ENCODE assay signal across 8 cellular contexts in genomic region chr12:121798807-121799174, GRCh38. TPM values are rescaled to one million over a fixed set of nuclear protein-coding genes. Genes with fewer than 3 reads are reported as not detected.
DNase-seq lines count a peak whose midpoint lies in the region; ATAC-seq, FAIRE-seq and TF ChIP-seq lines count a peak whose summit lies in the region.

No MANE protein-coding gene starts in this region.

- H3K36me3 ChIP-seq in K562 (ENCODE audit: control insufficient read depth, insufficient read depth, low read length): peaks cover 33% of the 10 kb centered on the region
- peaks cover 0 to 9% (median 0%) of the 10 kb centered on the region in 3 donors for H3K36me3 ChIP-seq in tibial nerve

- no peak for FAIRE-seq in K562 (lab: Jason Lieb, UNC)

- no peak for DNase-seq in activated CD8-positive, alpha-beta memory T cell treated with anti-CD3 and anti-CD28 coated beads, Interleukin-2, amount 10 ng/mL, durations not matched to agents 7 days and 5 days
- no peak for DNase-seq in activated CD8-positive, alpha-beta memory T cell treated with anti-CD3 and anti-CD28 coated beads, Interleukin-2, amount 50 U/mL, for 4 hours
- DNase-seq in K562 (ENCODE audit: extremely low read depth in 1 of 4, low spot score in 3 of 4) (no peak), memory B cell (ENCODE audit: low spot score in 2 of 2) (no peak), tibial nerve (ENCODE audit: low spot score in 2 of 2) (no peak), GDM1 (lab: John Stamatoyannopoulos, UW) (no peak), NCI-H1694 treated with DMSO at 0.1 percent for 48 hours (lab: John Stamatoyannopoulos, UW) (no peak)
- DNase-seq in stimulated activated CD4-positive, alpha-beta T cell treated with anti-CD3 and anti-CD28 coated beads, Interleukin-15, amount 100 ng/mL, for 24 hours: no peak

- TF ChIP-seq CTCF in K562 (IDR thresholded peaks at IDR 0.05 in 2 of 3, conservative IDR thresholded peaks at IDR 0.05 in 1 of 3; ENCODE audit: insufficient read depth in 2 of 3, low read depth in 1 of 3, low read length in 3 of 3) (no peak), tibial nerve (IDR thresholded peaks at IDR 0.05) (no peak)

- intact Hi-C loops in K562 (cut with micrococcal nuclease): no loop called here

- no peaks in the 10 kb centered on the region for H3K27me3 ChIP-seq in K562 (ENCODE audit: control insufficient read depth in 2 of 2, insufficient read depth in 2 of 2, low read length in 2 of 2)
- H3K27me3 ChIP-seq in tibial nerve: no peaks in the 10 kb centered on the region

- H3K4me1 Mint-ChIP-seq in activated CD8-positive, alpha-beta memory T cell treated with anti-CD3 and anti-CD28 coated beads, Interleukin-2, amount 10 ng/mL, durations not matched to agents 7 days and 5 days: peaks cover 35% of the 10 kb centered on the region
- H3K4me1 Mint-ChIP-seq in memory B cell: peaks cover 31% of the 10 kb centered on the region

- peak overlapping the region; percentile 92 for H3K27ac Mint-ChIP-seq in activated CD8-positive, alpha-beta memory T cell treated with anti-CD3 and anti-CD28 coated beads, Interleukin-2, amount 10 ng/mL, durations not matched to agents 7 days and 5 days
- no peak overlapping the region for H3K27ac Mint-ChIP-seq in memory B cell

- no peak for TF ChIP-seq RAD21 in K562 (CRISPR knock-in tag; conservative IDR thresholded peaks at IDR 0.05 in 1 of 2, IDR thresholded peaks at IDR 0.05 in 1 of 2)

- WGBS in K562 (ENCODE audit: insufficient coverage, low coverage, missing lambda C conversion rate): 6% methylated on average over 10 of the region's 10 CpGs
- WGBS in tibial nerve, 2 donors: 59 to 62% methylated on average over 10 of the region's 10 CpGs

- H3K27me3 Mint-ChIP-seq in activated CD8-positive, alpha-beta memory T cell treated with anti-CD3 and anti-CD28 coated beads, Interleukin-2, amount 10 ng/mL, durations not matched to agents 7 days and 5 days: no peaks in the 10 kb centered on the region
- no peaks in the 10 kb centered on the region for H3K27me3 Mint-ChIP-seq in memory B cell

- CTCF ChIA-PET in activated CD8-positive, alpha-beta memory T cell treated with anti-CD3 and anti-CD28 coated beads, Interleukin-2, amount 10 ng/mL, durations not matched to agents 7 days and 5 days (lab: Charles Lee): interaction anchor here (1.1 to 45.4 kb wide), 6 partner anchors 1 to 108 kb away, joined by 3 to 1678 read pairs (median 6); partner anchors contain the start of genes PSMD9, RHOF and SETD1B
- CTCF ChIA-PET in K562 (lab: Yijun Ruan, JAX; ENCODE audit: low intra/inter-chr PET ratio): no interaction called here

- peaks cover 19% of the 10 kb centered on the region for H3K36me3 Mint-ChIP-seq in activated CD8-positive, alpha-beta memory T cell treated with anti-CD3 and anti-CD28 coated beads, Interleukin-2, amount 10 ng/mL, durations not matched to agents 7 days and 5 days
- peaks cover 3% of the 10 kb centered on the region for H3K36me3 Mint-ChIP-seq in memory B cell

- H3K9me1 ChIP-seq in K562 (ENCODE audit: control insufficient read depth, insufficient read depth, low read length): no peaks in the 10 kb centered on the region

- H4K20me1 ChIP-seq in K562 (replicated peaks; ENCODE audit: control insufficient read depth, insufficient read depth, low read length): no peaks in the 10 kb centered on the region

- H3K4me3 Mint-ChIP-seq in activated CD8-positive, alpha-beta memory T cell treated with anti-CD3 and anti-CD28 coated beads, Interleukin-2, amount 10 ng/mL, durations not matched to agents 7 days and 5 days: peak overlapping the region; percentile 76
- H3K4me3 Mint-ChIP-seq in memory B cell: peak overlapping the region; percentile 80

- H3K4me2 ChIP-seq in K562 (ENCODE audit: insufficient read depth, low read length): peak overlapping the region; percentile 91

- BruUV-seq in K562 (replicated peaks; lab: Mats Ljungman, UMichigan): no TSS peak

- peak overlapping the region; percentile 89 for H3K27ac ChIP-seq in K562 (ENCODE audit: extremely low read depth, low read depth, low read length)
- H3K27ac ChIP-seq in tibial nerve: peak overlapping the region; percentile 99 to 100 (median 100)

- no peak for ATAC-seq in activated CD8-positive, alpha-beta memory T cell treated with anti-CD3 and anti-CD28 coated beads, Interleukin-2, amount 10 ng/mL, durations not matched to agents 7 days and 5 days
- ATAC-seq in K562: no peak
- ATAC-seq in memory B cell (ENCODE audit: low read depth): no peak

- H2AFZ ChIP-seq in K562 (ENCODE audit: low read depth, low read length): no peak overlapping the region

- H3K79me2 ChIP-seq in K562 (ENCODE audit: control insufficient read depth, insufficient read depth, low read length): peaks cover 82% of the 10 kb centered on the region

- peak overlapping the region; percentile 77 to 92 for H3K9ac ChIP-seq in K562 (ENCODE audit: insufficient read depth in 1 of 2, low read depth in 2 of 2, low read length in 2 of 2)

- TF ChIP-seq POLR2A in K562 (conservative IDR thresholded peaks at IDR 0.05) (no peak; the same call in none of the 2 replicates), tibial nerve (IDR thresholded peaks at IDR 0.05) (no peak)

- H3K4me1 ChIP-seq in K562 (replicated peaks in 1 of 2; ENCODE audit: control insufficient read depth in 2 of 2, insufficient read depth in 2 of 2, low read length in 2 of 2): peaks cover 40 to 79% of the 10 kb centered on the region in 2 experiments
- peaks cover 0 to 61% (median 53%) of the 10 kb centered on the region in 4 donors for H3K4me1 ChIP-seq in tibial nerve

- peak overlapping the region; percentile 32 for H3K4me3 ChIP-seq in K562
- peak overlapping the region in 3 of 4 donors; percentile 66 to 82 (median 80) for H3K4me3 ChIP-seq in tibial nerve

- H3K9me3 Mint-ChIP-seq in activated CD8-positive, alpha-beta memory T cell treated with anti-CD3 and anti-CD28 coated beads, Interleukin-2, amount 10 ng/mL, durations not matched to agents 7 days and 5 days (ENCODE audit: low read depth): no peaks in the 10 kb centered on the region
- H3K9me3 Mint-ChIP-seq in memory B cell: no peaks in the 10 kb centered on the region

- no peaks in the 10 kb centered on the region for H3K9me3 ChIP-seq in K562 (replicated peaks; ENCODE audit: control insufficient read depth, insufficient read depth, low read depth, low read length)
- no peaks in the 10 kb centered on the region for H3K9me3 ChIP-seq in tibial nerve

- TF ChIP-seq EP300 in K562 (IDR thresholded peaks at IDR 0.05; ENCODE audit: low read length) (no peak), tibial nerve (IDR thresholded peaks at IDR 0.05) (no peak)

- POLR2A ChIA-PET in K562 (lab: Yijun Ruan, JAX): interaction anchor here (0.5 to 9.4 kb wide), 10 partner anchors 9 to 711 kb away, joined by 3 to 194 read pairs (median 4); partner anchors contain the start of gene SETD1B

- in situ Hi-C loops in K562 (cut with MboI): loop anchor here (5.0 kb wide), 1 partner anchor 89 kb away; the partner anchor contains the start of gene PSMD9

RNA-seq across cellular contexts. Expression of gene SETD1B, which starts 5.0 kb away (rescaled TPM):
- total RNA-seq in activated CD8-positive, alpha-beta memory T cell treated with anti-CD3 and anti-CD28 coated beads, Interleukin-2, amount 10 ng/mL, durations not matched to agents 7 days and 5 days: 10 to 100 TPM; 33.7 to 35.9 TPM
- total RNA-seq in K562 (2011; cell fraction: chromatin; rRNA removed; ENCODE audit: low replicate concordance): 15.2 and 26.5 TPM in 2 replicates
- 12.8 and 13.4 TPM in 2 replicates for total RNA-seq in K562 (2011; cell fraction: nucleolus; rRNA removed)
- 10.8 and 11.7 TPM in 2 replicates for total RNA-seq in K562 (2011; cell fraction: nucleoplasm; rRNA removed)
- total RNA-seq in K562 (2014; rRNA removed) (2.9 and 4.7 TPM in 2 replicates), K562 (2014; rRNA removed; fragmentation: Illumina TruSeq; extraction: Trizol) (0.99 and 1.4 TPM in 2 replicates), K562 (2015; rRNA removed; fragmentation: Illumina TruSeq; extraction: Trizol) (2.1 and 3.1 TPM in 2 replicates), K562 (2021) (23.6 and 26.6 TPM in 2 replicates), tibial nerve (10 to 100 TPM in 3 of 4 donors, 1 to 10 TPM in 1; 9.4 to 18.3 (median 12.2) TPM)
- polyA plus RNA-seq in K562 (2011; rRNA removed) (0.77 and 1.1 TPM in 2 replicates), K562 (2014; fragmentation: Illumina TruSeq; extraction: Trizol) (6.1 and 10.6 TPM in 2 replicates), K562 (2014; fragmentation: Nextera tagmentation; extraction: Ambion mirVana) (1 to 10 TPM in 1 of 2 experiments, under 1 TPM in 1; 0.48 to 2.3 TPM), K562 (2014; rRNA removed) (6.9 and 7.1 TPM in 2 replicates)
- polyA plus RNA-seq in K562 (2011; cell fraction: cytosol; rRNA removed): 0.75 and 1.0 TPM in 2 replicates
- 4.0 and 7.0 TPM in 2 replicates for polyA plus RNA-seq in K562 (2011; cell fraction: nucleus; rRNA removed)
- polyA plus RNA-seq in K562 (2012): 8.4 and 8.6 TPM in 2 replicates
- polyA minus RNA-seq in K562 (2011; rRNA and poly(A)+ RNA removed): 1.2 and 1.3 TPM in 2 replicates
- 5.6 and 7.3 TPM in 2 replicates for polyA minus RNA-seq in K562 (2011; cell fraction: cytosol; rRNA and poly(A)+ RNA removed)
- polyA minus RNA-seq in K562 (2011; cell fraction: nucleus; rRNA and poly(A)+ RNA removed): 2.8 and 3.1 TPM in 2 replicates

RNA-seq across cellular contexts. Expression of gene RHOF, which starts 5.3 kb away (rescaled TPM):
- 100 to 1,000 TPM; 114 to 137 TPM for total RNA-seq in activated CD8-positive, alpha-beta memory T cell treated with anti-CD3 and anti-CD28 coated beads, Interleukin-2, amount 10 ng/mL, durations not matched to agents 7 days and 5 days
- total RNA-seq in K562 (2011; cell fraction: chromatin; rRNA removed; ENCODE audit: low replicate concordance): 78.6 and 99.1 TPM in 2 replicates
- total RNA-seq in K562 (2011; cell fraction: nucleolus; rRNA removed): 34.0 and 38.0 TPM in 2 replicates
- total RNA-seq in K562 (2011; cell fraction: nucleoplasm; rRNA removed): 43.6 and 46.6 TPM in 2 replicates
- 3.5 and 3.9 TPM in 2 replicates for total RNA-seq in K562 (2014; rRNA removed)
- total RNA-seq in K562 (2014; rRNA removed; fragmentation: Illumina TruSeq; extraction: Trizol): 3.1 and 3.9 TPM in 2 replicates
- 4.3 and 4.8 TPM in 2 replicates for total RNA-seq in K562 (2015; rRNA removed; fragmentation: Illumina TruSeq; extraction: Trizol)
- 10.1 and 10.4 TPM in 2 replicates for total RNA-seq in K562 (2021)
- 4.0 and 6.3 TPM in 2 replicates for polyA plus RNA-seq in K562 (2011; rRNA removed)
- 1.2 and 2.6 TPM in 2 replicates for polyA plus RNA-seq in K562 (2011; cell fraction: cytosol; rRNA removed)
- 21.6 and 23.6 TPM in 2 replicates for polyA plus RNA-seq in K562 (2011; cell fraction: nucleus; rRNA removed)
- polyA plus RNA-seq in K562 (2012): 3.9 and 4.4 TPM in 2 replicates
- polyA plus RNA-seq in K562 (2014; fragmentation: Illumina TruSeq; extraction: Trizol): 4.3 and 5.4 TPM in 2 replicates
- polyA plus RNA-seq in K562 (2014; fragmentation: Nextera tagmentation; extraction: Ambion mirVana): under 1 TPM; 0.13 to 0.45 TPM
- polyA plus RNA-seq in K562 (2014; rRNA removed): 8.8 and 9.5 TPM in 2 replicates
- polyA minus RNA-seq in K562 (2011; rRNA and poly(A)+ RNA removed): 3.8 and 8.5 TPM in 2 replicates
- polyA minus RNA-seq in K562 (2011; cell fraction: cytosol; rRNA and poly(A)+ RNA removed): 2.6 and 4.0 TPM in 2 replicates
- 19.9 and 31.2 TPM in 2 replicates for polyA minus RNA-seq in K562 (2011; cell fraction: nucleus; rRNA and poly(A)+ RNA removed)
- 10 to 100 TPM; 14.1 to 24.3 (median 18.1) TPM for total RNA-seq in tibial nerve

RNA-seq across cellular contexts. Expression of gene HPD, which starts 59.9 kb away (rescaled TPM):
- total RNA-seq in activated CD8-positive, alpha-beta memory T cell treated with anti-CD3 and anti-CD28 coated beads, Interleukin-2, amount 10 ng/mL, durations not matched to agents 7 days and 5 days: not detected
- 0.53 TPM in 1 of 2 replicates, not detected in the other for total RNA-seq in K562 (2011; cell fraction: chromatin; rRNA removed; ENCODE audit: low replicate concordance)
- total RNA-seq in K562 (2011; cell fraction: nucleolus; rRNA removed): 0.33 TPM in 1 of 2 replicates, not detected in the other
- not detected in 2 replicates for total RNA-seq in K562 (2011; cell fraction: nucleoplasm; rRNA removed)
- 0.23 TPM in 1 of 2 replicates, not detected in the other for total RNA-seq in K562 (2014; rRNA removed)
- not detected in 2 replicates for total RNA-seq in K562 (2014; rRNA removed; fragmentation: Illumina TruSeq; extraction: Trizol)
- not detected in 2 replicates for total RNA-seq in K562 (2015; rRNA removed; fragmentation: Illumina TruSeq; extraction: Trizol)
- 0.29 TPM in 2 replicates for total RNA-seq in K562 (2021)
- 0.06 TPM in 1 of 2 replicates, not detected in the other for polyA plus RNA-seq in K562 (2011; rRNA removed)
- 0.04 and 0.18 TPM in 2 replicates for polyA plus RNA-seq in K562 (2011; cell fraction: cytosol; rRNA removed)
- polyA plus RNA-seq in K562 (2011; cell fraction: nucleus; rRNA removed): not detected in 2 replicates
- polyA plus RNA-seq in K562 (2012): 0.08 and 0.36 TPM in 2 replicates
- polyA plus RNA-seq in K562 (2014; fragmentation: Illumina TruSeq; extraction: Trizol): not detected in 2 replicates
- polyA plus RNA-seq in K562 (2014; fragmentation: Nextera tagmentation; extraction: Ambion mirVana): under 1 TPM; 0.07 TPM
- 0.09 TPM in 1 of 2 replicates, not detected in the other for polyA plus RNA-seq in K562 (2014; rRNA removed)
- polyA minus RNA-seq in K562 (2011; rRNA and poly(A)+ RNA removed): 0.53 TPM in 1 of 2 replicates, not detected in the other
- not detected in 2 replicates for polyA minus RNA-seq in K562 (2011; cell fraction: cytosol; rRNA and poly(A)+ RNA removed)
- not detected in 2 replicates for polyA minus RNA-seq in K562 (2011; cell fraction: nucleus; rRNA and poly(A)+ RNA removed)
- total RNA-seq in tibial nerve: 1 to 10 TPM in 1 of 4 donors, under 1 TPM in 1, not detected in 2; 0.63 to 1.1 TPM
